2 cellular contexts compared by ENCODE assay signal in the genomic region with DNA sequence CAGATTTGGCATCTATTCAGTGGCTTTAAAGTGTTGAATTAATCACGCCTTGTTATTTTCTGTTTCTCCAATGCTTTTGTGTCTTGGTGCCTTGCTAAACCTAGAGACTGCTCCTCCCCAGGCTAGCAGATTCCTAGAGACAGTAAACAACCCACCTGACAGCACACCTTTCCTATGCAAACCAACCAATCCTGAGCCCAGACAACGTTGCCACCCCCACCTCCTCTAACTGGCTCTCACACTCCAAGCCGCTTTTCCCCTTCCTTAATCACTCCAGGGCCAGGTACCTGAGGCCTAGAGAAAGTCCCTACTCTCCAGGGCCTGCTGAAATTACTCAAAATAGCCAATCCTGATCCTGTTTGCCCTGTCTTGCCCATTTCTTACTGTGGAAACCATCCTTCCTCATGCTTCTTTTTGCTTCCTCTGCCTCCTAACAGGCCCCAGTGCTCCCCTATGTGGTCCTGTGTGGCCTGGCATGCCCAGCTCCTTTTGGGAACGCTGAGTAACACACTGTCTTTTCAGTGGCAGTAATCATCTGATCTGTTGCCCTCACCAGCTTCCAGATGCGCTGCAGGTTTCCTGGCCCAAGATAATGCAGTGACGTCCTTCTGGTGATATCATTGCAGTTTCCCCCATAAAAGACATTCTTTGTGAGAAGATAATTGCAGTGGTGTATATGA.
TF ChIP-seq lines count a peak whose summit lies in the region.

No MANE protein-coding gene starts in this region.

TF ChIP-seq in GM23338, 12 proteins besides CTCF, POLR2A, EP300 and RAD21 (continues in another document):
- TF ChIP-seq ETS1 (IDR thresholded peaks at IDR 0.05) (no peak), POLR2AphosphoS5 (IDR thresholded peaks at IDR 0.05; ENCODE audit: low read depth) (no peak), JUNB (IDR thresholded peaks at IDR 0.05; ENCODE audit: unreplicated experiment) (no peak), EZH2phosphoT487 (IDR thresholded peaks at IDR 0.05; ENCODE audit: unreplicated experiment) (no peak), CREB1 (CRISPR knock-in tag; IDR thresholded peaks at IDR 0.05; ENCODE audit: low read depth) (no peak), EZH2 (IDR thresholded peaks at IDR 0.05; ENCODE audit: low read depth, unreplicated experiment) (no peak), ZNF114 (CRISPR knock-in tag; IDR thresholded peaks at IDR 0.05) (no peak), STAT1 (IDR thresholded peaks at IDR 0.05; ENCODE audit: unreplicated experiment) (no peak)
- TF ChIP-seq, protein P1, sequence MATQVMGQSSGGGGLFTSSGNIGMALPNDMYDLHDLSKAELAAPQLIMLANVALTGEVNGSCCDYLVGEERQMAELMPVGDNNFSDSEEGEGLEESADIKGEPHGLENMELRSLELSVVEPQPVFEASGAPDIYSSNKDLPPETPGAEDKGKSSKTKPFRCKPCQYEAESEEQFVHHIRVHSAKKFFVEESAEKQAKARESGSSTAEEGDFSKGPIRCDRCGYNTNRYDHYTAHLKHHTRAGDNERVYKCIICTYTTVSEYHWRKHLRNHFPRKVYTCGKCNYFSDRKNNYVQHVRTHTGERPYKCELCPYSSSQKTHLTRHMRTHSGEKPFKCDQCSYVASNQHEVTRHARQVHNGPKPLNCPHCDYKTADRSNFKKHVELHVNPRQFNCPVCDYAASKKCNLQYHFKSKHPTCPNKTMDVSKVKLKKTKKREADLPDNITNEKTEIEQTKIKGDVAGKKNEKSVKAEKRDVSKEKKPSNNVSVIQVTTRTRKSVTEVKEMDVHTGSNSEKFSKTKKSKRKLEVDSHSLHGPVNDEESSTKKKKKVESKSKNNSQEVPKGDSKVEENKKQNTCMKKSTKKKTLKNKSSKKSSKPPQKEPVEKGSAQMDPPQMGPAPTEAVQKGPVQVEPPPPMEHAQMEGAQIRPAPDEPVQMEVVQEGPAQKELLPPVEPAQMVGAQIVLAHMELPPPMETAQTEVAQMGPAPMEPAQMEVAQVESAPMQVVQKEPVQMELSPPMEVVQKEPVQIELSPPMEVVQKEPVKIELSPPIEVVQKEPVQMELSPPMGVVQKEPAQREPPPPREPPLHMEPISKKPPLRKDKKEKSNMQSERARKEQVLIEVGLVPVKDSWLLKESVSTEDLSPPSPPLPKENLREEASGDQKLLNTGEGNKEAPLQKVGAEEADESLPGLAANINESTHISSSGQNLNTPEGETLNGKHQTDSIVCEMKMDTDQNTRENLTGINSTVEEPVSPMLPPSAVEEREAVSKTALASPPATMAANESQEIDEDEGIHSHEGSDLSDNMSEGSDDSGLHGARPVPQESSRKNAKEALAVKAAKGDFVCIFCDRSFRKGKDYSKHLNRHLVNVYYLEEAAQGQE (IDR thresholded peaks at IDR 0.05; ENCODE audit: unreplicated experiment), result no peak

TF ChIP-seq in WTC11, 78 proteins besides CTCF, POLR2A, EP300 and RAD21:
- TF ChIP-seq, protein P2, sequence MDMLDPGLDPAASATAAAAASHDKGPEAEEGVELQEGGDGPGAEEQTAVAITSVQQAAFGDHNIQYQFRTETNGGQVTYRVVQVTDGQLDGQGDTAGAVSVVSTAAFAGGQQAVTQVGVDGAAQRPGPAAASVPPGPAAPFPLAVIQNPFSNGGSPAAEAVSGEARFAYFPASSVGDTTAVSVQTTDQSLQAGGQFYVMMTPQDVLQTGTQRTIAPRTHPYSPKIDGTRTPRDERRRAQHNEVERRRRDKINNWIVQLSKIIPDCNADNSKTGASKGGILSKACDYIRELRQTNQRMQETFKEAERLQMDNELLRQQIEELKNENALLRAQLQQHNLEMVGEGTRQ (CRISPR knock-in tag; IDR thresholded peaks at IDR 0.05), result 0 out of 2 replicates have a peak, but pooled peaks have one; percentile 22
- no peak for TF ChIP-seq E2F1 (CRISPR knock-in tag; IDR thresholded peaks at IDR 0.05)
- TF ChIP-seq, protein P3, sequence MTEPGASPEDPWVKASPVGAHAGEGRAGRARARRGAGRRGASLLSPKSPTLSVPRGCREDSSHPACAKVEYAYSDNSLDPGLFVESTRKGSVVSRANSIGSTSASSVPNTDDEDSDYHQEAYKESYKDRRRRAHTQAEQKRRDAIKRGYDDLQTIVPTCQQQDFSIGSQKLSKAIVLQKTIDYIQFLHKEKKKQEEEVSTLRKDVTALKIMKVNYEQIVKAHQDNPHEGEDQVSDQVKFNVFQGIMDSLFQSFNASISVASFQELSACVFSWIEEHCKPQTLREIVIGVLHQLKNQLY (CRISPR knock-in tag; IDR thresholded peaks at IDR 0.05), result no peak
- no peak for TF ChIP-seq ZNF671 (CRISPR knock-in tag; IDR thresholded peaks at IDR 0.05)
- TF ChIP-seq JUN (CRISPR knock-in tag; IDR thresholded peaks at IDR 0.05), result no peak
- no peak for TF ChIP-seq SMAD3 (CRISPR knock-in tag; IDR thresholded peaks at IDR 0.05; ENCODE audit: borderline replicate concordance)
- no peak for TF ChIP-seq ZNF317 (CRISPR knock-in tag; IDR thresholded peaks at IDR 0.05; ENCODE audit: borderline replicate concordance, low read depth)
- TF ChIP-seq, protein P4, sequence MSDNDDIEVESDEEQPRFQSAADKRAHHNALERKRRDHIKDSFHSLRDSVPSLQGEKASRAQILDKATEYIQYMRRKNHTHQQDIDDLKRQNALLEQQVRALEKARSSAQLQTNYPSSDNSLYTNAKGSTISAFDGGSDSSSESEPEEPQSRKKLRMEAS (CRISPR knock-in tag; IDR thresholded peaks at IDR 0.05), result peak; percentile 18; the same call in 1 of the 2 replicates
- TF ChIP-seq, protein P5, sequence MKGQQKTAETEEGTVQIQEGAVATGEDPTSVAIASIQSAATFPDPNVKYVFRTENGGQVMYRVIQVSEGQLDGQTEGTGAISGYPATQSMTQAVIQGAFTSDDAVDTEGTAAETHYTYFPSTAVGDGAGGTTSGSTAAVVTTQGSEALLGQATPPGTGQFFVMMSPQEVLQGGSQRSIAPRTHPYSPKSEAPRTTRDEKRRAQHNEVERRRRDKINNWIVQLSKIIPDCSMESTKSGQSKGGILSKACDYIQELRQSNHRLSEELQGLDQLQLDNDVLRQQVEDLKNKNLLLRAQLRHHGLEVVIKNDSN (CRISPR knock-in tag; IDR thresholded peaks at IDR 0.05), result 0 out of 2 replicates have a peak, but pooled peaks have one; percentile 17
